Comparison of ENCODE assay signal across 10 cellular contexts in the genomic region with DNA sequence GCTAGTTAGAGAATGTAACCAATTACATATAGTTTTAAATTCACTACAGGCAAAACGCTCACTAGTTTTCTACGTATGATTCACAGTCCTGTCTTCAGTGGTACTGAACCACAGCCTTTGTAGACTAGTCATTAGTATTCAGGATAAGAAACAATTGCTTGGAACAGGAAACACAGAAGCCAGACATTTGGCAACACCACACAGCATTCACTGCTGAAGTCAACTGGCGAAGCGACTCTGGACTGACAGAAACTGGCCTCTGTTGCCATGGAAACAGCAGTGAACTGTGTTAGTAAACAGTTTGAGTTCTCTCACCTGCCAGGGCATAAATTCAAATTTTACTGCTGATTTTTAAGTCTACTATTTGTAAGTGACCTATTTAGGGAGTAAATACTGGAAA. TPM values are rescaled to one million over a fixed set of nuclear protein-coding genes. Genes with fewer than 3 reads are reported as not detected.
A peak's percentile ranks its signal among the peaks of the same experiment; 100 is the strongest.
DNase-seq lines count a peak whose midpoint lies in the region; ATAC-seq, FAIRE-seq and TF ChIP-seq lines count a peak whose summit lies in the region.
"Had no signal": no experiment of that assay in that cellular context is flagged by ENCODE, and none has a peak within 500 bp of the region (broad histone marks: within the 10 kb centered on the region; RNA-seq: fewer than 3 reads in every experiment).

No MANE protein-coding gene starts in this region.

- no peaks in the 10 kb centered on the region for H3K9me1 ChIP-seq in keratinocyte (ENCODE audit: control insufficient read depth, extremely low read depth, insufficient read depth, low read length)

- no peak overlapping the region for H3K4me3 ChIP-seq in keratinocyte (ENCODE audit: control insufficient read depth in 2 of 3, extremely low read depth in 1 of 3, insufficient read depth in 2 of 3, low read depth in 1 of 3, low read length in 3 of 3)

- CTCF ChIA-PET in MCF 10A (lab: Yijun Ruan, JAX) (interaction anchor here (0.7 kb wide), 1 partner anchor 195 kb away, joined by 3 read pairs; no protein-coding TSS in a partner anchor), T-cell (lab: Charles Lee) (no interaction called here)

- no peak overlapping the region for H3K4me2 ChIP-seq in keratinocyte (ENCODE audit: control insufficient read depth, extremely low read depth, insufficient read depth, low read depth, low read length)

- DNase-seq in AG08395 (ENCODE audit: low spot score) (peak; percentile 6), NAMALWA (ENCODE audit: low spot score) (peak; percentile 56), MCF 10A (ENCODE audit: unreplicated experiment) (peak; percentile 8), keratinocyte (ENCODE audit: low read depth, low spot score) (no peak), T-cell (no peak), RCC 7860 (ENCODE audit: low spot score) (no peak)
- DNase-seq in stimulated activated CD4-positive, alpha-beta T cell treated with anti-CD3 and anti-CD28 coated beads, Interleukin-4, amount 100 ng/mL, for 1 hour: no peak
- DNase-seq: NCI-H2171 had no signal

- peaks cover under 1% of the 10 kb centered on the region for H3K4me1 ChIP-seq in keratinocyte (ENCODE audit: control insufficient read depth, extremely low read depth, insufficient read depth, low read length)

- H3K4me1 Mint-ChIP-seq in MCF 10A (ENCODE audit: insufficient read depth, unreplicated experiment) (peaks cover 3% of the 10 kb centered on the region), T-cell (no peaks in the 10 kb centered on the region)

- H3K9me3 ChIP-seq in keratinocyte (ENCODE audit: control insufficient read depth, low read depth, low read length): peaks cover 4% of the 10 kb centered on the region

- ATAC-seq in T-cell (replicated peaks in 1 of 4) (no peak), HG03432 (IDR thresholded peaks at IDR 0.05; ENCODE audit: unreplicated experiment) (no peak)

- no peaks in the 10 kb centered on the region for H3K36me3 ChIP-seq in keratinocyte (ENCODE audit: control insufficient read depth in 2 of 2, extremely low read depth in 1 of 2, insufficient read depth in 2 of 2, low read length in 2 of 2)

- H3K36me3 Mint-ChIP-seq in MCF 10A (ENCODE audit: insufficient read depth, unreplicated experiment) (no peaks in the 10 kb centered on the region), T-cell (no peaks in the 10 kb centered on the region)

- POLR2A ChIA-PET in MCF 10A (lab: Yijun Ruan, JAX): no interaction called here
- POLR2A ChIA-PET in T-cell (lab: Charles Lee): no interaction called here

- no peak overlapping the region for H2AFZ ChIP-seq in keratinocyte (ENCODE audit: control insufficient read depth, low read length)

- intact Hi-C loops in MCF 10A (cut with micrococcal nuclease): no loop called here

- H3K27ac Mint-ChIP-seq in MCF 10A (ENCODE audit: low read depth, unreplicated experiment): no peak overlapping the region
- no peak overlapping the region for H3K27ac Mint-ChIP-seq in T-cell
- H3K27ac Mint-ChIP-seq: B cell had no signal

- peak; percentile 69 for FAIRE-seq in keratinocyte (lab: Jason Lieb, UNC)
- FAIRE-seq in RCC 7860 (lab: Jason Lieb, UNC): no peak

- no peaks in the 10 kb centered on the region for H3K27me3 ChIP-seq in keratinocyte (ENCODE audit: control insufficient read depth, extremely low read depth, insufficient read depth, low read length)

- no peaks in the 10 kb centered on the region for H4K20me1 ChIP-seq in keratinocyte (ENCODE audit: control insufficient read depth, extremely low read depth, insufficient read depth, low read length)

- H3K27ac ChIP-seq in keratinocyte (ENCODE audit: control insufficient read depth, insufficient read depth, low read length): no peak overlapping the region

- H3K4me3 Mint-ChIP-seq in MCF 10A (ENCODE audit: unreplicated experiment) (no peak overlapping the region), T-cell (no peak overlapping the region)
- H3K4me3 Mint-ChIP-seq: B cell had no signal

- H3K9me3 Mint-ChIP-seq in MCF 10A (ENCODE audit: unreplicated experiment) (no peaks in the 10 kb centered on the region), T-cell (no peaks in the 10 kb centered on the region)

- TF ChIP-seq CTCF in MCF 10A (IDR thresholded peaks at IDR 0.05; ENCODE audit: unreplicated experiment) (no peak), keratinocyte (optimal IDR thresholded peaks at IDR 0.05 in 1 of 3, IDR thresholded peaks at IDR 0.05 in 1 of 3, conservative IDR thresholded peaks at IDR 0.05 in 1 of 3; ENCODE audit: extremely low read depth in 1 of 3, insufficient read depth in 2 of 3, low read length in 3 of 3) (no peak)

- no peak overlapping the region for H3K9ac ChIP-seq in keratinocyte (ENCODE audit: control insufficient read depth, extremely low read depth, insufficient read depth, low read length)

- dilution Hi-C loops in keratinocyte (cut with MboI; ENCODE audit: extremely low pct_ligation_motif_present, low sequenced_read_pairs): no loop called here

- no TSS peak for BruUV-seq in MCF 10A (replicated peaks; lab: Mats Ljungman, UMichigan)

- H3K27me3 Mint-ChIP-seq in MCF 10A (ENCODE audit: insufficient read depth, unreplicated experiment) (no peaks in the 10 kb centered on the region), T-cell (peaks cover 0 to 3% of the 10 kb centered on the region in 2 donors)

- H3K79me2 ChIP-seq in keratinocyte (ENCODE audit: control insufficient read depth, insufficient read depth, low read length): no peaks in the 10 kb centered on the region

RNA-seq across cellular contexts. Expression of a gene that starts 57.6 kb away (rescaled TPM):
- total RNA-seq in MCF 10A (2022): 4.7 and 5.3 TPM in 2 replicates
- 4.7 to 8.2 TPM (median 6.8 TPM) in 3 replicates for polyA plus RNA-seq in keratinocyte
- 1.4 TPM for polyA plus RNA-seq in keratinocyte (2011; ENCODE audit: low read depth)
- polyA plus RNA-seq in keratinocyte (2011; cell fraction: cytosol; rRNA removed): 3.5 and 5.7 TPM in 2 replicates
- 13.7 and 14.5 TPM in 2 replicates for polyA plus RNA-seq in keratinocyte (2011; cell fraction: nucleus; rRNA removed)
- polyA plus RNA-seq in keratinocyte (2012; ENCODE audit: low replicate concordance): 1.5 and 3.8 TPM in 2 replicates
- 10.1 to 29.3 TPM (median 18.9 TPM) in 3 replicates for polyA minus RNA-seq in keratinocyte
- polyA minus RNA-seq in keratinocyte (2011; cell fraction: cytosol; rRNA and poly(A)+ RNA removed): 4.8 TPM
- polyA minus RNA-seq in keratinocyte (2011; cell fraction: nucleus; rRNA and poly(A)+ RNA removed): 35.7 and 63.8 TPM in 2 replicates
- under 1 TPM in 2 of 5 donors, not detected in 3; 0.07 to 0.35 TPM for total RNA-seq in T-cell

Comparison
In these comparisons a context has a peak if more than half of its experiments do, and no peak if none do; other contexts are left out.
1. DNase-seq: peak in AG08395 (single experiment), NAMALWA (single experiment) and MCF 10A (single experiment); none in keratinocyte (single experiment), T-cell (0 of 34), RCC 7860 (single experiment) and stimulated activated CD4-positive, alpha-beta T cell treated with anti-CD3 and anti-CD28 coated beads, Interleukin-4, amount 100 ng/mL, for 1 hour (single experiment).